In genomic region chr2:230863031-230863430, GRCh38 we compare ENCODE assay signal across 18 cellular contexts. TPM values are rescaled to one million over a fixed set of nuclear protein-coding genes. Genes with fewer than 3 reads are reported as not detected.
DNase-seq lines count a peak whose midpoint lies in the region; ATAC-seq, FAIRE-seq and TF ChIP-seq lines count a peak whose summit lies in the region.
"Had no signal": no experiment of that assay in that cellular context is flagged by ENCODE, and none has a peak within 500 bp of the region (broad histone marks: within the 10 kb centered on the region; RNA-seq: fewer than 3 reads in every experiment).

No MANE protein-coding gene starts in this region.

- H3K9me3 Mint-ChIP-seq in CD4-positive, CD25-positive, alpha-beta regulatory T cell = peaks cover 0 to 3% (median 0%) of the 10 kb centered on the region in 7 donors
- peaks cover 4% of the 10 kb centered on the region for H3K9me3 Mint-ChIP-seq in activated naive CD8-positive, alpha-beta T cell treated with anti-CD3 and anti-CD28 coated beads, Interleukin-2, amount 50 U/mL, for 24 hours
- no peaks in the 10 kb centered on the region for H3K9me3 Mint-ChIP-seq in natural killer cell

- no peak for ATAC-seq in CD4-positive, CD25-positive, alpha-beta regulatory T cell (ENCODE audit: low read depth in 2 of 2)
- no peak for ATAC-seq in activated naive CD8-positive, alpha-beta T cell treated with anti-CD3 and anti-CD28 coated beads, Interleukin-2, amount 50 U/mL, for 24 hours
- no peak for ATAC-seq in natural killer cell
- ATAC-seq in HG03457 (IDR thresholded peaks at IDR 0.05; ENCODE audit: unreplicated experiment) = no peak
- ATAC-seq in Right ventricle myocardium superior (ENCODE audit: poor library complexity) = no peak
- ATAC-seq: heart right ventricle; left cardiac atrium; sciatic nerve; stimulated activated naive CD8-positive, alpha-beta T cell treated with anti-CD3 and anti-CD28 coated beads, Interleukin-15, Interleukin-2, amounts not matched to agents 100 U/mL and 50 U/mL, for 24 hours had no signal

- H3K27me3 Mint-ChIP-seq in CD4-positive, CD25-positive, alpha-beta regulatory T cell = peaks cover 43% of the 10 kb centered on the region
- peaks cover 8% of the 10 kb centered on the region for H3K27me3 Mint-ChIP-seq in activated naive CD8-positive, alpha-beta T cell treated with anti-CD3 and anti-CD28 coated beads, Interleukin-2, amount 50 U/mL, for 24 hours
- peaks cover 39 to 42% of the 10 kb centered on the region in 2 donors for H3K27me3 Mint-ChIP-seq in natural killer cell (ENCODE audit: low read depth in 2 of 2)

- in situ Hi-C loops in brain microvascular endothelial cell (cut with HindIII; ENCODE audit: low pct_ligation_motif_present, low sequenced_read_pairs) = no loop called here

- no peaks in the 10 kb centered on the region for H3K36me3 ChIP-seq in CD4-positive, CD25-positive, alpha-beta regulatory T cell (ENCODE audit: control insufficient read depth, insufficient read depth, low read length)
- H3K36me3 ChIP-seq in brain microvascular endothelial cell (replicated peaks) (no peaks in the 10 kb centered on the region), vagina (no peaks in the 10 kb centered on the region)
- H3K36me3 ChIP-seq: heart right ventricle had no signal

- TF ChIP-seq CTCF in natural killer cell (IDR thresholded peaks at IDR 0.05) = no peak
- no peak for TF ChIP-seq CTCF in brain microvascular endothelial cell (IDR thresholded peaks at IDR 0.05; ENCODE audit: low read depth, low read length, missing control alignments)
- no peak for TF ChIP-seq CTCF in vagina (IDR thresholded peaks at IDR 0.05)

- peaks cover 5% of the 10 kb centered on the region for H3K27me3 ChIP-seq in CD4-positive, CD25-positive, alpha-beta regulatory T cell (ENCODE audit: control insufficient read depth, insufficient read depth, low read length)
- H3K27me3 ChIP-seq in brain microvascular endothelial cell (replicated peaks) = peaks cover 5% of the 10 kb centered on the region
- H3K27me3 ChIP-seq in vagina = no peaks in the 10 kb centered on the region

- H3K9me3 ChIP-seq in CD4-positive, CD25-positive, alpha-beta regulatory T cell (ENCODE audit: control insufficient read depth in 2 of 2, low read length in 2 of 2) = no peaks in the 10 kb centered on the region
- no peaks in the 10 kb centered on the region for H3K9me3 ChIP-seq in vagina

- TF ChIP-seq POLR2A in GM12891 (IDR thresholded peaks at IDR 0.05; ENCODE audit: low read depth, low read length) = no peak
- no peak for TF ChIP-seq POLR2A in vagina (IDR thresholded peaks at IDR 0.05)

- H3K27ac ChIP-seq in CD4-positive, CD25-positive, alpha-beta regulatory T cell (ENCODE audit: insufficient read depth, low read length, poor library complexity, severe bottlenecking) = no peak overlapping the region
- H3K27ac ChIP-seq in brain microvascular endothelial cell = no peak overlapping the region
- H3K27ac ChIP-seq in vagina = no peak overlapping the region
- H3K27ac ChIP-seq: heart right ventricle had no signal

- no peak overlapping the region for H3K27ac Mint-ChIP-seq in CD4-positive, CD25-positive, alpha-beta regulatory T cell
- H3K27ac Mint-ChIP-seq in activated naive CD8-positive, alpha-beta T cell treated with anti-CD3 and anti-CD28 coated beads, Interleukin-2, amount 50 U/mL, for 24 hours = no peak overlapping the region
- no peak overlapping the region for H3K27ac Mint-ChIP-seq in natural killer cell

- peaks cover 46% of the 10 kb centered on the region for H3K4me1 ChIP-seq in CD4-positive, CD25-positive, alpha-beta regulatory T cell (ENCODE audit: control insufficient read depth, insufficient read depth, low read length, poor library complexity, severe bottlenecking)
- H3K4me1 ChIP-seq in vagina = peaks cover 39% of the 10 kb centered on the region

- no peak for DNase-seq in CD4-positive, CD25-positive, alpha-beta regulatory T cell
- no peak for DNase-seq in GM12891 (ENCODE audit: insufficient read length, low spot score)
- no peak for DNase-seq in activated naive CD8-positive, alpha-beta T cell treated with anti-CD3 and anti-CD28 coated beads, Interleukin-2, amount 50 U/mL, for 24 hours
- DNase-seq in natural killer cell = no peak
- no peak for DNase-seq in brain microvascular endothelial cell
- DNase-seq in Right ventricle myocardium superior = no peak
- DNase-seq in vagina (ENCODE audit: extremely low spot score in 2 of 2) = no peak
- DNase-seq: C1 segment of cervical spinal cord; effector CD4-positive, alpha-beta T cell; heart right ventricle; left cardiac atrium; mesenchymal stem cell; NCI-H1092; SHP77; stimulated activated naive CD8-positive, alpha-beta T cell treated with anti-CD3 and anti-CD28 coated beads, Interleukin-15, Interleukin-2, amounts not matched to agents 100 U/mL and 50 U/mL, for 24 hours had no signal

- H3K36me3 Mint-ChIP-seq in CD4-positive, CD25-positive, alpha-beta regulatory T cell = no peaks in the 10 kb centered on the region
- no peaks in the 10 kb centered on the region for H3K36me3 Mint-ChIP-seq in activated naive CD8-positive, alpha-beta T cell treated with anti-CD3 and anti-CD28 coated beads, Interleukin-2, amount 50 U/mL, for 24 hours (ENCODE audit: low read depth)
- no peaks in the 10 kb centered on the region for H3K36me3 Mint-ChIP-seq in natural killer cell

- H3K4me1 Mint-ChIP-seq in CD4-positive, CD25-positive, alpha-beta regulatory T cell = peaks cover 5 to 53% (median 21%) of the 10 kb centered on the region in 4 donors
- peaks cover 56% of the 10 kb centered on the region for H3K4me1 Mint-ChIP-seq in activated naive CD8-positive, alpha-beta T cell treated with anti-CD3 and anti-CD28 coated beads, Interleukin-2, amount 50 U/mL, for 24 hours
- H3K4me1 Mint-ChIP-seq in natural killer cell = peaks cover 29 to 58% of the 10 kb centered on the region in 2 donors

- intact Hi-C loops in natural killer cell (cut with micrococcal nuclease) (no loop called here), Right ventricle myocardium superior (cut with DNase I) (no loop called here), vagina (cut with DNase I) (no loop called here)

- FAIRE-seq in GM12891 (lab: Jason Lieb, UNC) = peak; percentile 76
- FAIRE-seq: GM19239 had no signal

- H3K4me3 Mint-ChIP-seq in CD4-positive, CD25-positive, alpha-beta regulatory T cell = peak overlapping the region; percentile 64 to 91 (median 78)
- peak overlapping the region; percentile 17 for H3K4me3 Mint-ChIP-seq in activated naive CD8-positive, alpha-beta T cell treated with anti-CD3 and anti-CD28 coated beads, Interleukin-2, amount 50 U/mL, for 24 hours
- peak overlapping the region; percentile 74 for H3K4me3 Mint-ChIP-seq in natural killer cell

- no peak overlapping the region for H3K4me3 ChIP-seq in CD4-positive, CD25-positive, alpha-beta regulatory T cell (ENCODE audit: low read depth, low read length)
- H3K4me3 ChIP-seq in brain microvascular endothelial cell (ENCODE audit: low read depth, low read length) (no peak overlapping the region), vagina (no peak overlapping the region)
- H3K4me3 ChIP-seq: heart right ventricle had no signal

TF ChIP-seq in GM12891, 5 proteins besides CTCF, POLR2A, EP300 and RAD21:
- TF ChIP-seq SPI1 (IDR thresholded peaks at IDR 0.05; ENCODE audit: low read depth, low read length) (no peak), TAF1 (IDR thresholded peaks at IDR 0.05; ENCODE audit: low read depth, low read length) (no peak), POLR2AphosphoS5 (IDR thresholded peaks at IDR 0.05; ENCODE audit: low read depth, low read length) (no peak), POU2F2 (IDR thresholded peaks at IDR 0.05; ENCODE audit: low read depth, low read length) (no peak), PAX5 (IDR thresholded peaks at IDR 0.05; ENCODE audit: insufficient read depth, low read length, severe bottlenecking) (no peak)

RNA-seq across cellular contexts. Expression of gene ITM2C, which starts 1.7 kb away (rescaled TPM):
- 29.3 TPM for total RNA-seq in CD4-positive, CD25-positive, alpha-beta regulatory T cell
- polyA plus RNA-seq in CD4-positive, CD25-positive, alpha-beta regulatory T cell = 10 to 100 TPM; 50.5 to 70.3 (median 55.9) TPM
- polyA plus RNA-seq in GM12891 (2012; ENCODE audit: low read depth, missing spikeins) = 117 TPM
- 10 to 100 TPM in 1 of 3 donors, 1 to 10 TPM in 2; 4.7 to 36.3 (median 5.1) TPM for total RNA-seq in natural killer cell
- 25.3 TPM for total RNA-seq in Right ventricle myocardium superior
- total RNA-seq in vagina = 86.2 TPM

Comparison
In these comparisons a context has a peak if more than half of its experiments do, and no peak if none do; other contexts are left out.
1. H3K4me3 Mint-ChIP-seq: peak in every context shown above with its lines; median percentile 78 in CD4-positive, CD25-positive, alpha-beta regulatory T cell; 74 in natural killer cell; 17 in activated naive CD8-positive, alpha-beta T cell treated with anti-CD3 and anti-CD28 coated beads, Interleukin-2, amount 50 U/mL, for 24 hours.